ENCODE assay signal across 8 cellular contexts in genomic region chr17:27236710-27237315, GRCh38. TPM values are rescaled to one million over a fixed set of nuclear protein-coding genes. Genes with fewer than 3 reads are reported as not detected.
DNase-seq lines count a peak whose midpoint lies in the region; ATAC-seq and TF ChIP-seq lines count a peak whose summit lies in the region.

No MANE protein-coding gene starts in this region.

- no peak overlapping the region for H3K27ac Mint-ChIP-seq in progenitor cell of endocrine pancreas

- no peaks in the 10 kb centered on the region for H4K20me1 ChIP-seq in Loucy (ENCODE audit: insufficient read depth, low read length, poor library complexity, severe bottlenecking)
- no peaks in the 10 kb centered on the region for H4K20me1 ChIP-seq in SK-N-SH (ENCODE audit: insufficient read depth)

- peaks cover 9% of the 10 kb centered on the region for H3K27me3 Mint-ChIP-seq in progenitor cell of endocrine pancreas

- H3K4me3 Mint-ChIP-seq in progenitor cell of endocrine pancreas (ENCODE audit: low read depth) = no peak overlapping the region

- H3K27ac ChIP-seq in SK-N-SH (ENCODE audit: low read depth in 2 of 2, low read length in 1 of 2) (no peak overlapping the region), vagina (no peak overlapping the region)

- DNase-seq in EH (ENCODE audit: low read depth) (peak; percentile 71), SK-N-SH (peak; percentile 70), glomerular endothelial cell (ENCODE audit: extremely low read depth, low read depth, low spot score) (peak; percentile 82), progenitor cell of endocrine pancreas (ENCODE audit: low spot score, unreplicated experiment) (peak; percentile 52), vagina (ENCODE audit: extremely low spot score in 2 of 2) (no peak)
- peak; percentile 4 to 64 (median 48) for DNase-seq in activated naive CD4-positive, alpha-beta T cell (lab: John Stamatoyannopoulos, UW)

- POLR2A ChIA-PET in SK-N-SH (lab: Yijun Ruan, JAX) = interaction anchor here (0.6 to 1.3 kb wide), 3 partner anchors 57 to 148 kb away, joined by 5 to 7 read pairs (median 5); partner anchors contain the start of gene WSB1

- TF ChIP-seq POLR2A in vagina (IDR thresholded peaks at IDR 0.05) = no peak

- no peak overlapping the region for H2AFZ ChIP-seq in Loucy (ENCODE audit: low read length)
- H2AFZ ChIP-seq in SK-N-SH (ENCODE audit: low read depth) = no peak overlapping the region

- H3K9ac ChIP-seq in Loucy (ENCODE audit: low read depth, low read length, poor library complexity, severe bottlenecking) (no peak overlapping the region), SK-N-SH (no peak overlapping the region)

- 60% methylated on average over 3 of the region's 3 CpGs for WGBS in SK-N-SH (ENCODE audit: low lambda C conversion rate)

- ATAC-seq in HG03457 (IDR thresholded peaks at IDR 0.05; ENCODE audit: unreplicated experiment) = no peak

- intact Hi-C loops in vagina (cut with DNase I) = loop anchor here (5.0 kb wide), 1 partner anchor 365 kb away; no protein-coding TSS in a partner anchor

- no peak for TF ChIP-seq EP300 in SK-N-SH (IDR thresholded peaks at IDR 0.05; ENCODE audit: borderline replicate concordance in 1 of 2, low read depth in 1 of 2, low read length in 1 of 2)

- no peak overlapping the region for H3K4me2 ChIP-seq in Loucy (ENCODE audit: low read depth, low read length, poor library complexity, severe bottlenecking)
- no peak overlapping the region for H3K4me2 ChIP-seq in SK-N-SH

- H3K4me1 ChIP-seq in Loucy (ENCODE audit: insufficient read depth, low read length, poor library complexity, severe bottlenecking) (no peaks in the 10 kb centered on the region), SK-N-SH (ENCODE audit: control insufficient read depth in 1 of 2, insufficient read depth in 2 of 2, low read depth in 1 of 2, low read length in 1 of 2) (no peaks in the 10 kb centered on the region), vagina (peaks cover 10% of the 10 kb centered on the region)

- TF ChIP-seq RAD21 in SK-N-SH (IDR thresholded peaks at IDR 0.05; ENCODE audit: low read length) = peak; percentile 92

- no peaks in the 10 kb centered on the region for H3K79me2 ChIP-seq in Loucy (ENCODE audit: insufficient read depth, low read length)
- H3K79me2 ChIP-seq in SK-N-SH (ENCODE audit: insufficient read depth) = no peaks in the 10 kb centered on the region

- H3K9me3 Mint-ChIP-seq in progenitor cell of endocrine pancreas (ENCODE audit: low read depth) = no peaks in the 10 kb centered on the region

- H3K27me3 ChIP-seq in Loucy (ENCODE audit: insufficient read depth, low read length, poor library complexity, severe bottlenecking) = no peaks in the 10 kb centered on the region
- no peaks in the 10 kb centered on the region for H3K27me3 ChIP-seq in SK-N-SH (ENCODE audit: insufficient read depth)
- no peaks in the 10 kb centered on the region for H3K27me3 ChIP-seq in vagina

- H3K36me3 Mint-ChIP-seq in progenitor cell of endocrine pancreas (ENCODE audit: insufficient read depth) = no peaks in the 10 kb centered on the region

- no peaks in the 10 kb centered on the region for H3K9me2 ChIP-seq in Loucy (replicated peaks; ENCODE audit: low read depth, low read length)
- H3K9me2 ChIP-seq in SK-N-SH = no peaks in the 10 kb centered on the region

- H3F3A ChIP-seq in Loucy (ENCODE audit: low read depth) (no peaks in the 10 kb centered on the region), SK-N-SH (replicated peaks; ENCODE audit: insufficient read depth) (no peaks in the 10 kb centered on the region)

- TF ChIP-seq CTCF in Loucy (conservative IDR thresholded peaks at IDR 0.05; ENCODE audit: low read length) = peak; percentile 92
- peak; percentile 94 for TF ChIP-seq CTCF in SK-N-SH (IDR thresholded peaks at IDR 0.05)
- TF ChIP-seq CTCF in progenitor cell of endocrine pancreas (IDR thresholded peaks at IDR 0.05; ENCODE audit: unreplicated experiment) = peak; percentile 92
- TF ChIP-seq CTCF in vagina (IDR thresholded peaks at IDR 0.05) = peak; percentile 67 to 96 (median 90)

- no peak overlapping the region for H3K4me3 ChIP-seq in Loucy (ENCODE audit: low read length, poor library complexity, severe bottlenecking)
- no peak overlapping the region for H3K4me3 ChIP-seq in SK-N-SH (ENCODE audit: low read depth in 2 of 2, low read length in 1 of 2)
- H3K4me3 ChIP-seq in vagina = no peak overlapping the region

- CTCF ChIA-PET in SK-N-SH (lab: Yijun Ruan, JAX) = interaction anchor here (0.5 to 8.1 kb wide), 67 partner anchors 9 to 519 kb away, joined by 3 to 125 read pairs (median 4); partner anchors contain the start of genes KSR1 and WSB1

- H3K36me3 ChIP-seq in Loucy (ENCODE audit: insufficient read depth, low read length) (no peaks in the 10 kb centered on the region), SK-N-SH (replicated peaks in 1 of 2; ENCODE audit: control insufficient read depth in 1 of 2, insufficient read depth in 2 of 2, low read length in 1 of 2) (no peaks in the 10 kb centered on the region), vagina (no peaks in the 10 kb centered on the region)

- peaks cover 19% of the 10 kb centered on the region for H3K4me1 Mint-ChIP-seq in progenitor cell of endocrine pancreas (ENCODE audit: low read depth)

- H3K9me3 ChIP-seq in Loucy (ENCODE audit: insufficient read depth, low read depth, low read length) = no peaks in the 10 kb centered on the region
- no peaks in the 10 kb centered on the region for H3K9me3 ChIP-seq in SK-N-SH
- no peaks in the 10 kb centered on the region for H3K9me3 ChIP-seq in vagina

TF ChIP-seq in SK-N-SH, 30 proteins besides CTCF, POLR2A, EP300 and RAD21:
- TF ChIP-seq ZBTB33 (IDR thresholded peaks at IDR 0.05; ENCODE audit: borderline replicate concordance, low read depth) (no peak), SMC3 (IDR thresholded peaks at IDR 0.05; ENCODE audit: low read depth, low read length) (peak; percentile 89), TAF1 (IDR thresholded peaks at IDR 0.05; ENCODE audit: borderline replicate concordance, low read depth, low read length) (no peak), GATA2 (CRISPR knock-in tag; IDR thresholded peaks at IDR 0.05) (no peak), NRF1 (IDR thresholded peaks at IDR 0.05; ENCODE audit: low read depth, low read length) (peak; percentile 10; the same call in 1 of the 2 replicates), PBX3 (IDR thresholded peaks at IDR 0.05) (no peak), TEAD4 (IDR thresholded peaks at IDR 0.05; ENCODE audit: borderline replicate concordance, insufficient read depth) (no peak)

RNA-seq across cellular contexts. Expression of gene WSB1, which starts 57.1 kb away (rescaled TPM):
- polyA plus RNA-seq in SK-N-SH (2012; rRNA removed) = 204 and 261 TPM in 2 replicates
- polyA plus RNA-seq in SK-N-SH (2012; cell fraction: cytosol; rRNA removed) = 68.2 and 73.8 TPM in 2 replicates
- 1,761 and 2,017 TPM in 2 replicates for polyA plus RNA-seq in SK-N-SH (2012; cell fraction: nucleus; rRNA removed)
- total RNA-seq in glomerular endothelial cell (85.3 and 235 TPM in 2 replicates), progenitor cell of endocrine pancreas (452 and 468 TPM in 2 replicates), vagina (158 TPM)

Comparison
In these comparisons a context has a peak if more than half of its experiments do, and no peak if none do; other contexts are left out.
1. DNase-seq: peak in EH (single experiment), SK-N-SH (single experiment), activated naive CD4-positive, alpha-beta T cell (4 of 4), glomerular endothelial cell (single experiment) and progenitor cell of endocrine pancreas (single experiment); none in vagina (0 of 2).
2. Peak in every context shown above with its lines, with median percentiles within 50 percentile points of each other: CTCF ChIP-seq.